9 cellular contexts compared by ENCODE assay signal in the genomic region with DNA sequence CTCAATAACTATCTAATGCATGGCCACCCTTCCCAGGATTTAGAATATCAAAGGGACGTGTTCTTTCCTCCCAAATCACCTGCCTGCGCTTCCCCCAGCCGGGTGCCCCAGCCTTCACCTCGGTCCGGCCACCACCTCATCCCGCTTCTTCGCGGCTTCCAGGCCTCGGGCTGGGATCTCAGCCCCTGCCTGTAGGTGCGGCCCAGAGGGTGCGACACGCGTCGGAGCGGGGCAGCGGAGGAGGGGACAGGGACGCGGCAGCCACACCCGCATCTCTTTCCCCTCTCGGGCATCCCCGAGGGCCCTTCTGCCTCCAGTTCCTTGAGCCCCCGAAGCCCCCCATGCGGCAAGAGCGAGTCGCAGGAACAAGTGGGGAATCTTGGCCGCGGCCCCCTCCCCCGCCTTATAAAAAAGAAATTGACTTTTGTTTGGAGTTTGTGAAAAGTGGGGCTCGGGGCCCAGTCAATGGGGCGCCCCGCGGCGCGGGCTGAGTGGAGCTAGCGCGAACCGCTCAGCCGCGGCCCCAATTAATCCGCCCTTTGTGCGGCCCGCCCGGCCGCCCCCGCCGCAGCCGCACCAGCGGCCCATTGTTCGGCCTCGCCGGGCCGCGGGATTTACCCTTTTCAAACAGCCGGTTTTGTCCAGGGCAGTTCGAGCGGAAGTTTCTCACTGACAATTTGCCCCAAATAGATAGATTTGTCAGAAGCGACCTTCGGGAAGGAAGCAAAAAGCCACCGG. TPM values are rescaled to one million over a fixed set of nuclear protein-coding genes. Genes with fewer than 3 reads are reported as not detected.
DNase-seq lines count a peak whose midpoint lies in the region; ATAC-seq and TF ChIP-seq lines count a peak whose summit lies in the region.
"Had no signal": no experiment of that assay in that cellular context is flagged by ENCODE, and none has a peak within 500 bp of the region (broad histone marks: within the 10 kb centered on the region; RNA-seq: fewer than 3 reads in every experiment).

No MANE protein-coding gene starts in this region.

- H3K36me3 Mint-ChIP-seq in IgD-negative memory B cell (peaks cover 2% of the 10 kb centered on the region), neural crest cell (ENCODE audit: low read depth) (no peaks in the 10 kb centered on the region)

- intact Hi-C loops in dorsolateral prefrontal cortex (cut with DNase I): no loop called here

- ATAC-seq in GM21360 (IDR thresholded peaks at IDR 0.05; ENCODE audit: unreplicated experiment): no peak

- peaks cover 0 to 5% (median 0%) of the 10 kb centered on the region in 3 donors for H3K9me3 Mint-ChIP-seq in IgD-negative memory B cell
- H3K9me3 Mint-ChIP-seq in neural crest cell: no peaks in the 10 kb centered on the region
- H3K9me3 Mint-ChIP-seq: activated CD4-positive, alpha-beta T cell treated with anti-CD3 and anti-CD28 coated beads, Interleukin-2, amount 10 ng/mL, durations not matched to agents 7 days and 5 days had no signal

- peak overlapping the region; percentile 74 for H3K27ac ChIP-seq in C4-2B
- peak overlapping the region in 3 of 59 donors; percentile 16 to 43 (median 36) for H3K27ac ChIP-seq in dorsolateral prefrontal cortex

- H3K4me1 Mint-ChIP-seq in IgD-negative memory B cell (peaks cover 7 to 11% (median 10%) of the 10 kb centered on the region in 3 donors), neural crest cell (peaks cover 15% of the 10 kb centered on the region)

- H3K27ac Mint-ChIP-seq in IgD-negative memory B cell (peak overlapping the region in 2 of 3 donors; percentile 57 to 70), neural crest cell (ENCODE audit: unreplicated experiment) (no peak overlapping the region)

- DNase-seq in dorsolateral prefrontal cortex: no peak
- DNase-seq in neural crest cell (ENCODE audit: low read depth, low spot score): no peak
- DNase-seq in NCI-H510A (lab: John Stamatoyannopoulos, UW): no peak
- DNase-seq in inferior parietal cortex (ENCODE audit: extremely low spot score): no peak
- no peak for DNase-seq in activated effector memory CD4-positive, alpha-beta T cell treated with anti-CD3 and anti-CD28 coated beads, Interleukin-2, amount 50 U/mL, for 16 hours
- DNase-seq: activated CD4-positive, alpha-beta T cell treated with anti-CD3 and anti-CD28 coated beads, Interleukin-2, amount 10 ng/mL, durations not matched to agents 7 days and 5 days had no signal

- TF ChIP-seq CTCF in C4-2B (conservative IDR thresholded peaks at IDR 0.05): no peak
- no peak for TF ChIP-seq CTCF in dorsolateral prefrontal cortex (IDR thresholded peaks at IDR 0.05 in 54 of 56, conservative IDR thresholded peaks at IDR 0.05 in 2 of 56; ENCODE audit: low read depth in 1 of 56, partially characterized antibody in 56 of 56)
- no peak for TF ChIP-seq CTCF in neural crest cell (conservative IDR thresholded peaks at IDR 0.05)

- H3K27me3 Mint-ChIP-seq in IgD-negative memory B cell: peaks cover 73% of the 10 kb centered on the region
- peaks cover 96% of the 10 kb centered on the region for H3K27me3 Mint-ChIP-seq in neural crest cell (ENCODE audit: low read depth)

- peak overlapping the region in 58 of 59 donors; percentile 8 to 67 (median 50) for H3K4me3 ChIP-seq in dorsolateral prefrontal cortex

- H3K27me3 ChIP-seq in dorsolateral prefrontal cortex: peaks cover 4 to 91% (median 65%) of the 10 kb centered on the region in 45 donors

- peak overlapping the region; percentile 66 to 91 (median 75) for H3K4me3 Mint-ChIP-seq in IgD-negative memory B cell
- peak overlapping the region; percentile 63 for H3K4me3 Mint-ChIP-seq in neural crest cell

RNA-seq across cellular contexts. Expression of gene NR2E1, which starts 8.4 kb away (rescaled TPM):
- not detected for polyA plus RNA-seq in IgD-negative memory B cell
- total RNA-seq in dorsolateral prefrontal cortex (10 to 100 TPM in 109 of 120 experiments, 1 to 10 TPM in 11; 5.0 to 64.6 (median 15.3) TPM), neural crest cell (not detected in 2 replicates)
- total RNA-seq: activated CD4-positive, alpha-beta T cell treated with anti-CD3 and anti-CD28 coated beads, Interleukin-2, amount 10 ng/mL, durations not matched to agents 7 days and 5 days had no signal
